In the genomic region with DNA sequence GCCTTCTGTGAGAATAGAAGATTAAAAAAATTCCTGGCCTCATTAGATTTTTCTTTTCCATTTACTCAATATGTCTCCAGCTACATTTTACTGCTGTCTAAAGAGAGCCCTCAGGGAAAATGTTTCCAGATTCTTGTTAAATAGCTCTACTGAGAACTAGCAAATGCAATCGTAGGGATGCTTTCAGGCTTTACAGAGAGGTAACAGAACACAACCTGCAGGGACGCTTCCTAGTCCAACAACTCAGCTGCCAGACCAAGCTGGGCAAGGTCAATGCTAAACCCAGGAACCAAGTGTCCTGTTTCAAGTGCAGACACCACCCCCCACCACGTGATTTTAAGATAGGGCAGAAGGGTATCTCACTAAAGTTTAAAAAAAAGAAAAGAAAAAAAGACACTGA, we compare ENCODE assay signal across 13 cellular contexts. TPM values are rescaled to one million over a fixed set of nuclear protein-coding genes. Genes with fewer than 3 reads are reported as not detected.
DNase-seq lines count a peak whose midpoint lies in the region; ATAC-seq and TF ChIP-seq lines count a peak whose summit lies in the region.
"Had no signal": no experiment of that assay in that cellular context is flagged by ENCODE, and none has a peak within 500 bp of the region (broad histone marks: within the 10 kb centered on the region; RNA-seq: fewer than 3 reads in every experiment).

No MANE protein-coding gene starts in this region.

- peak overlapping the region; percentile 91 for H3K27ac Mint-ChIP-seq in activated naive CD8-positive, alpha-beta T cell
- peak overlapping the region; percentile 27 for H3K27ac Mint-ChIP-seq in stimulated activated memory B cell treated with anti-CD40 and anti-IgM and Interleukin-4, amounts not matched to agents 10 μg/mL and 1 μg/mL and 100 μg/mL, for 72 hours

- H3K27ac ChIP-seq in lower lobe of right lung, result peak overlapping the region; percentile 28
- H3K27ac ChIP-seq: tibial nerve, VCaP had no signal

- no peak overlapping the region for H3K4me3 ChIP-seq in lower lobe of right lung

- peaks cover 20% of the 10 kb centered on the region for H3K36me3 ChIP-seq in lower lobe of right lung

- H3K4me3 Mint-ChIP-seq in activated naive CD8-positive, alpha-beta T cell, result peak overlapping the region; percentile 60
- no peak overlapping the region for H3K4me3 Mint-ChIP-seq in stimulated activated memory B cell treated with anti-CD40 and anti-IgM and Interleukin-4, amounts not matched to agents 10 μg/mL and 1 μg/mL and 100 μg/mL, for 72 hours

- H3K4me1 ChIP-seq in lower lobe of right lung, result peaks cover 61% of the 10 kb centered on the region

- no peaks in the 10 kb centered on the region for H3K9me3 Mint-ChIP-seq in activated naive CD8-positive, alpha-beta T cell (ENCODE audit: low read depth)
- H3K9me3 Mint-ChIP-seq in stimulated activated memory B cell treated with anti-CD40 and anti-IgM and Interleukin-4, amounts not matched to agents 10 μg/mL and 1 μg/mL and 100 μg/mL, for 72 hours, result no peaks in the 10 kb centered on the region

- TF ChIP-seq CTCF in lower lobe of right lung (IDR thresholded peaks at IDR 0.05), result no peak

- no peaks in the 10 kb centered on the region for H3K9me3 ChIP-seq in lower lobe of right lung
- H3K9me3 ChIP-seq: tibial nerve had no signal

- no peaks in the 10 kb centered on the region for H3K27me3 Mint-ChIP-seq in activated naive CD8-positive, alpha-beta T cell
- H3K27me3 Mint-ChIP-seq in stimulated activated memory B cell treated with anti-CD40 and anti-IgM and Interleukin-4, amounts not matched to agents 10 μg/mL and 1 μg/mL and 100 μg/mL, for 72 hours, result no peaks in the 10 kb centered on the region

- ATAC-seq in lower lobe of right lung (no peak), GM18870 (IDR thresholded peaks at IDR 0.05; ENCODE audit: unreplicated experiment) (no peak)
- ATAC-seq in stimulated activated memory B cell treated with anti-CD40 and anti-IgM and Interleukin-4, amounts not matched to agents 10 μg/mL and 1 μg/mL and 100 μg/mL, for 72 hours, result no peak

- H3K4me1 Mint-ChIP-seq in activated naive CD8-positive, alpha-beta T cell (ENCODE audit: low read depth), result peaks cover 89% of the 10 kb centered on the region
- peaks cover 56% of the 10 kb centered on the region for H3K4me1 Mint-ChIP-seq in stimulated activated memory B cell treated with anti-CD40 and anti-IgM and Interleukin-4, amounts not matched to agents 10 μg/mL and 1 μg/mL and 100 μg/mL, for 72 hours

- peaks cover 22% of the 10 kb centered on the region for H3K36me3 Mint-ChIP-seq in activated naive CD8-positive, alpha-beta T cell
- H3K36me3 Mint-ChIP-seq in stimulated activated memory B cell treated with anti-CD40 and anti-IgM and Interleukin-4, amounts not matched to agents 10 μg/mL and 1 μg/mL and 100 μg/mL, for 72 hours, result peaks cover 22% of the 10 kb centered on the region

- DNase-seq in activated CD8-positive, alpha-beta memory T cell treated with anti-CD3 and anti-CD28 coated beads for 24 hours, result peak; percentile 30
- DNase-seq in activated CD8-positive, alpha-beta memory T cell treated with anti-CD3 and anti-CD28 coated beads, Interleukin-2, amount 50 U/mL, for 48 hours, result no peak
- DNase-seq in lower lobe of right lung (no peak), NCI-H1417 treated with DMSO at 0.1 percent for 48 hours (lab: John Stamatoyannopoulos, UW) (no peak), posterior vena cava (ENCODE audit: low spot score) (no peak)
- DNase-seq: effector CD8-positive, alpha-beta T cell; Kasumi-1; NCI-H524 treated with DMSO at 0.1 percent for 48 hours had no signal

- intact Hi-C loops in lower lobe of right lung (cut with DNase I) (no loop called here), posterior vena cava (cut with DNase I) (loop anchor here in 1 of 2 donors (10.0 kb wide), 1 partner anchor 72 kb away; no protein-coding TSS in a partner anchor)

- H3K27me3 ChIP-seq in lower lobe of right lung (ENCODE audit: low read depth), result no peaks in the 10 kb centered on the region
- H3K27me3 ChIP-seq: tibial nerve had no signal

RNA-seq across cellular contexts. Expression of gene ARHGEF3, which starts 25.2 kb away (rescaled TPM):
- total RNA-seq in lower lobe of right lung (48.0 TPM), posterior vena cava (10 to 100 TPM; 20.3 to 24.2 TPM)
